In the genomic region with DNA sequence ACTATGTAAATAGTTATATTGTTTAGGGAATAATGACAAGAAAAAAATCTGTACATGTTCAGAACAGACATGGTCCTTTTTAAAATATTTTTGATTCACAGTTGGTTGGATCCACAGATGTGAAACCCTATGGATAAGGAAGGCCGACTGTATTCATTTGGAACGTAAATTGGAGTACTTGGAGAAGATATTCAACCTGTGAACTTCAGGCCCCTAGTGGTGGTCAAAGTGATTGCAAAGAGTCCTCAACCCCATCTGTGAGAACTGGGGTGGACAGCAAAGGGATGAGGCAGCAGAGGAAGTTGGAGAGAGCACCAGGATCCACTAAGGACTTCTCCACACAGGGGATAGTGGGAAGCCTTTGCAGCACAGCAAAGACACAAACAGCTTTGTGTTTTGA, we compare ENCODE assay signal across 8 cellular contexts. TPM values are rescaled to one million over a fixed set of nuclear protein-coding genes. Genes with fewer than 3 reads are reported as not detected.
DNase-seq lines count a peak whose midpoint lies in the region; ATAC-seq and TF ChIP-seq lines count a peak whose summit lies in the region.

No MANE protein-coding gene starts in this region.

- TF ChIP-seq CTCF in CD4-positive, alpha-beta T cell (IDR thresholded peaks at IDR 0.05), result peak; percentile 45
- TF ChIP-seq CTCF in GM23338 (conservative IDR thresholded peaks at IDR 0.05; ENCODE audit: low read depth in 2 of 2), result peak; percentile 61 to 75
- TF ChIP-seq CTCF in fibroblast of villous mesenchyme (IDR thresholded peaks at IDR 0.05; ENCODE audit: insufficient read depth, low read depth, low read length), result peak; percentile 82
- TF ChIP-seq CTCF in upper lobe of right lung (IDR thresholded peaks at IDR 0.05), result peak; percentile 55

- H3K4me1 Mint-ChIP-seq in CD4-positive, alpha-beta T cell (ENCODE audit: low read depth), result peaks cover 8% of the 10 kb centered on the region
- H3K4me1 Mint-ChIP-seq in GM23338, result peaks cover 2% of the 10 kb centered on the region; the same call in 1 of the 3 replicates

- ATAC-seq in CD4-positive, alpha-beta T cell (ENCODE audit: poor library complexity), result no peak
- ATAC-seq in GM23338 (peak; percentile 91), upper lobe of right lung (peak; percentile 63), GM19023 (IDR thresholded peaks at IDR 0.05; ENCODE audit: unreplicated experiment) (no peak), sciatic nerve (no peak)

- H3K4me1 ChIP-seq in GM23338 (ENCODE audit: insufficient read depth) (no peaks in the 10 kb centered on the region), upper lobe of right lung (peaks cover 11% of the 10 kb centered on the region)

- no peaks in the 10 kb centered on the region for H4K20me1 ChIP-seq in GM23338 (replicated peaks; ENCODE audit: insufficient read depth)

- no peak overlapping the region for H2AFZ ChIP-seq in GM23338

- POLR2A ChIA-PET in CD4-positive, alpha-beta T cell (lab: Charles Lee), result no interaction called here

- no peak overlapping the region for H3K4me2 ChIP-seq in GM23338

- CTCF ChIA-PET in CD4-positive, alpha-beta T cell (lab: Charles Lee), result no interaction called here

- no peak overlapping the region for H3K27ac ChIP-seq in CD4-positive, alpha-beta T cell (ENCODE audit: low read depth, low read length)
- no peak overlapping the region for H3K27ac ChIP-seq in GM23338 (ENCODE audit: low read depth)
- no peak overlapping the region for H3K27ac ChIP-seq in upper lobe of right lung

- H3F3A ChIP-seq in GM23338 (replicated peaks; ENCODE audit: low read depth), result no peaks in the 10 kb centered on the region

- H3K27me3 Mint-ChIP-seq in CD4-positive, alpha-beta T cell, result peaks cover 6% of the 10 kb centered on the region
- peaks cover 2% of the 10 kb centered on the region for H3K27me3 Mint-ChIP-seq in GM23338 (ENCODE audit: insufficient read depth, low read depth, poor library complexity)

- H3K4me3 ChIP-seq in GM23338 (no peak overlapping the region), fibroblast of villous mesenchyme (ENCODE audit: low read depth, low read length) (no peak overlapping the region), upper lobe of right lung (no peak overlapping the region)

- no peaks in the 10 kb centered on the region for H3K27me3 ChIP-seq in CD4-positive, alpha-beta T cell (ENCODE audit: control insufficient read depth, insufficient read depth, low read length)
- H3K27me3 ChIP-seq in GM23338 (ENCODE audit: insufficient read depth) (no peaks in the 10 kb centered on the region), upper lobe of right lung (no peaks in the 10 kb centered on the region)

- H3K27ac Mint-ChIP-seq in CD4-positive, alpha-beta T cell, result no peak overlapping the region
- H3K27ac Mint-ChIP-seq in GM23338, result no peak overlapping the region

- no peaks in the 10 kb centered on the region for H3K79me2 ChIP-seq in GM23338 (replicated peaks; ENCODE audit: insufficient read depth)

- intact Hi-C loops in CD4-positive, alpha-beta T cell (cut with DNase I, micrococcal nuclease), result no loop called here
- intact Hi-C loops in upper lobe of right lung (cut with DNase I), result no loop called here
- intact Hi-C loops in sciatic nerve (cut with DNase I), result no loop called here

- H3K4me3 Mint-ChIP-seq in CD4-positive, alpha-beta T cell, result no peak overlapping the region
- no peak overlapping the region for H3K4me3 Mint-ChIP-seq in GM23338

- H3K36me3 Mint-ChIP-seq in CD4-positive, alpha-beta T cell (ENCODE audit: low read depth), result no peaks in the 10 kb centered on the region
- no peaks in the 10 kb centered on the region for H3K36me3 Mint-ChIP-seq in GM23338 (ENCODE audit: low read depth)

- H3K36me3 ChIP-seq in GM23338 (ENCODE audit: insufficient read depth) (no peaks in the 10 kb centered on the region), upper lobe of right lung (no peaks in the 10 kb centered on the region)

- DNase-seq in CD4-positive, alpha-beta T cell, result no peak
- peak; percentile 75 for DNase-seq in GM23338 (ENCODE audit: low spot score)
- peak; percentile 34 to 47 for DNase-seq in SHP77 (lab: John Stamatoyannopoulos, UW)
- peak; percentile 44 for DNase-seq in fibroblast of villous mesenchyme (ENCODE audit: low read depth)
- no peak for DNase-seq in upper lobe of right lung
- no peak for DNase-seq in NCI-H2227 treated with DMSO at 0.1 percent for 48 hours (lab: John Stamatoyannopoulos, UW)
- no peak for DNase-seq in sciatic nerve (ENCODE audit: low spot score)

- no peaks in the 10 kb centered on the region for H3K9me2 ChIP-seq in GM23338 (ENCODE audit: insufficient read depth)

- no peaks in the 10 kb centered on the region for H3K9me3 ChIP-seq in CD4-positive, alpha-beta T cell (ENCODE audit: control insufficient read depth, low read length)
- H3K9me3 ChIP-seq in upper lobe of right lung, result no peaks in the 10 kb centered on the region

- no peaks in the 10 kb centered on the region for H3K9me3 Mint-ChIP-seq in CD4-positive, alpha-beta T cell
- no peaks in the 10 kb centered on the region for H3K9me3 Mint-ChIP-seq in GM23338

TF ChIP-seq in GM23338, 12 proteins besides CTCF, POLR2A, EP300 and RAD21 (continues in another document):
- TF ChIP-seq ZNF331 (CRISPR knock-in tag; IDR thresholded peaks at IDR 0.05; ENCODE audit: low read depth) (no peak), NANOG (IDR thresholded peaks at IDR 0.05; ENCODE audit: borderline replicate concordance) (no peak), JUNB (IDR thresholded peaks at IDR 0.05; ENCODE audit: unreplicated experiment) (no peak)
- TF ChIP-seq, protein P1, sequence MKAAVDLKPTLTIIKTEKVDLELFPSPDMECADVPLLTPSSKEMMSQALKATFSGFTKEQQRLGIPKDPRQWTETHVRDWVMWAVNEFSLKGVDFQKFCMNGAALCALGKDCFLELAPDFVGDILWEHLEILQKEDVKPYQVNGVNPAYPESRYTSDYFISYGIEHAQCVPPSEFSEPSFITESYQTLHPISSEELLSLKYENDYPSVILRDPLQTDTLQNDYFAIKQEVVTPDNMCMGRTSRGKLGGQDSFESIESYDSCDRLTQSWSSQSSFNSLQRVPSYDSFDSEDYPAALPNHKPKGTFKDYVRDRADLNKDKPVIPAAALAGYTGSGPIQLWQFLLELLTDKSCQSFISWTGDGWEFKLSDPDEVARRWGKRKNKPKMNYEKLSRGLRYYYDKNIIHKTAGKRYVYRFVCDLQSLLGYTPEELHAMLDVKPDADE (IDR thresholded peaks at IDR 0.05), result no peak
- TF ChIP-seq, protein P2, sequence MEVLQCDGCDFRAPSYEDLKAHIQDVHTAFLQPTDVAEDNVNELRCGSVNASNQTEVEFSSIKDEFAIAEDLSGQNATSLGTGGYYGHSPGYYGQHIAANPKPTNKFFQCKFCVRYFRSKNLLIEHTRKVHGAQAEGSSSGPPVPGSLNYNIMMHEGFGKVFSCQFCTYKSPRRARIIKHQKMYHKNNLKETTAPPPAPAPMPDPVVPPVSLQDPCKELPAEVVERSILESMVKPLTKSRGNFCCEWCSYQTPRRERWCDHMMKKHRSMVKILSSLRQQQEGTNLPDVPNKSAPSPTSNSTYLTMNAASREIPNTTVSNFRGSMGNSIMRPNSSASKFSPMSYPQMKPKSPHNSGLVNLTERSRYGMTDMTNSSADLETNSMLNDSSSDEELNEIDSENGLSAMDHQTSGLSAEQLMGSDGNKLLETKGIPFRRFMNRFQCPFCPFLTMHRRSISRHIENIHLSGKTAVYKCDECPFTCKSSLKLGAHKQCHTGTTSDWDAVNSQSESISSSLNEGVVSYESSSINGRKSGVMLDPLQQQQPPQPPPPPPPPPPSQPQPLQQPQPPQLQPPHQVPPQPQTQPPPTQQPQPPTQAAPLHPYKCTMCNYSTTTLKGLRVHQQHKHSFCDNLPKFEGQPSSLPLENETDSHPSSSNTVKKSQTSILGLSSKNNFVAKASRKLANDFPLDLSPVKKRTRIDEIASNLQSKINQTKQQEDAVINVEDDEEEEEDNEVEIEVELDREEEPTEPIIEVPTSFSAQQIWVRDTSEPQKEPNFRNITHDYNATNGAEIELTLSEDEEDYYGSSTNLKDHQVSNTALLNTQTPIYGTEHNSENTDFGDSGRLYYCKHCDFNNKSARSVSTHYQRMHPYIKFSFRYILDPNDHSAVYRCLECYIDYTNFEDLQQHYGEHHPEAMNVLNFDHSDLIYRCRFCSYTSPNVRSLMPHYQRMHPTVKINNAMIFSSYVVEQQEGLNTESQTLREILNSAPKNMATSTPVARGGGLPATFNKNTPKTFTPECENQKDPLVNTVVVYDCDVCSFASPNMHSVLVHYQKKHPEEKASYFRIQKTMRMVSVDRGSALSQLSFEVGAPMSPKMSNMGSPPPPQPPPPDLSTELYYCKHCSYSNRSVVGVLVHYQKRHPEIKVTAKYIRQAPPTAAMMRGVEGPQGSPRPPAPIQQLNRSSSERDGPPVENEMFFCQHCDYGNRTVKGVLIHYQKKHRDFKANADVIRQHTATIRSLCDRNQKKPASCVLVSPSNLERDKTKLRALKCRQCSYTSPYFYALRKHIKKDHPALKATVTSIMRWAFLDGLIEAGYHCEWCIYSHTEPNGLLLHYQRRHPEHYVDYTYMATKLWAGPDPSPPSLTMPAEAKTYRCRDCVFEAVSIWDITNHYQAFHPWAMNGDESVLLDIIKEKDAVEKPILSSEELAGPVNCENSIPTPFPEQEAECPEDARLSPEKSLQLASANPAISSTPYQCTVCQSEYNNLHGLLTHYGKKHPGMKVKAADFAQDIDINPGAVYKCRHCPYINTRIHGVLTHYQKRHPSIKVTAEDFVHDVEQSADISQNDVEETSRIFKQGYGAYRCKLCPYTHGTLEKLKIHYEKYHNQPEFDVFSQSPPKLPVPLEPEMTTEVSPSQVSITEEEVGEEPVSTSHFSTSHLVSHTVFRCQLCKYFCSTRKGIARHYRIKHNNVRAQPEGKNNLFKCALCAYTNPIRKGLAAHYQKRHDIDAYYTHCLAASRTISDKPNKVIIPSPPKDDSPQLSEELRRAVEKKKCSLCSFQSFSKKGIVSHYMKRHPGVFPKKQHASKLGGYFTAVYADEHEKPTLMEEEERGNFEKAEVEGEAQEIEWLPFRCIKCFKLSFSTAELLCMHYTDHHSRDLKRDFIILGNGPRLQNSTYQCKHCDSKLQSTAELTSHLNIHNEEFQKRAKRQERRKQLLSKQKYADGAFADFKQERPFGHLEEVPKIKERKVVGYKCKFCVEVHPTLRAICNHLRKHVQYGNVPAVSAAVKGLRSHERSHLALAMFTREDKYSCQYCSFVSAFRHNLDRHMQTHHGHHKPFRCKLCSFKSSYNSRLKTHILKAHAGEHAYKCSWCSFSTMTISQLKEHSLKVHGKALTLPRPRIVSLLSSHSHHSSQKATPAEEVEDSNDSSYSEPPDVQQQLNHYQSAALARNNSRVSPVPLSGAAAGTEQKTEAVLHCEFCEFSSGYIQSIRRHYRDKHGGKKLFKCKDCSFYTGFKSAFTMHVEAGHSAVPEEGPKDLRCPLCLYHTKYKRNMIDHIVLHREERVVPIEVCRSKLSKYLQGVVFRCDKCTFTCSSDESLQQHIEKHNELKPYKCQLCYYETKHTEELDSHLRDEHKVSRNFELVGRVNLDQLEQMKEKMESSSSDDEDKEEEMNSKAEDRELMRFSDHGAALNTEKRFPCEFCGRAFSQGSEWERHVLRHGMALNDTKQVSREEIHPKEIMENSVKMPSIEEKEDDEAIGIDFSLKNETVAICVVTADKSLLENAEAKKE (CRISPR knock-in tag; IDR thresholded peaks at IDR 0.05), result no peak

RNA-seq across cellular contexts. Expression of a gene that starts 6.2 kb away (rescaled TPM):
- not detected for total RNA-seq in CD4-positive, alpha-beta T cell
- total RNA-seq in GM23338 (2014; rRNA removed; shearing (Covaris generic)), result not detected in 2 replicates
- not detected in 2 replicates for polyA plus RNA-seq in GM23338 (2016; fragmentation: Nextera tagmentation; extraction: Ambion mirVana)
- total RNA-seq in fibroblast of villous mesenchyme (under 0.01 TPM in 1 of 2 replicates, not detected in the other), upper lobe of right lung (not detected), sciatic nerve (not detected)

Comparison
In these comparisons a context has a peak if more than half of its experiments do, and no peak if none do; other contexts are left out.
1. ATAC-seq: peak in GM23338 (single experiment) and upper lobe of right lung (single experiment); none in CD4-positive, alpha-beta T cell (single experiment), GM19023 (single experiment) and sciatic nerve (single experiment).
2. DNase-seq: peak in GM23338 (single experiment), SHP77 (2 of 2) and fibroblast of villous mesenchyme (single experiment); none in CD4-positive, alpha-beta T cell (0 of 10), upper lobe of right lung (single experiment), NCI-H2227 treated with DMSO at 0.1 percent for 48 hours (single experiment) and sciatic nerve (single experiment).
3. Peak in every context shown above with its lines, with median percentiles within 50 percentile points of each other: CTCF ChIP-seq.